1 cellular context compared by ENCODE assay signal in genomic region chr14:102499401-102500189, GRCh38.
TF ChIP-seq lines count a peak whose summit lies in the region.

No MANE protein-coding gene starts in this region.

TF ChIP-seq in GM12878, 131 proteins besides CTCF, POLR2A, EP300 and RAD21 (continued from another document):
- TF ChIP-seq ZBTB4 (CRISPR knock-in tag; IDR thresholded peaks at IDR 0.05) (no peak), RFX5 (IDR thresholded peaks at IDR 0.05; ENCODE audit: low read depth, low read length) (no peak), MEF2A (IDR thresholded peaks at IDR 0.05; ENCODE audit: insufficient read depth, low read depth, low read length) (no peak), TCF3 (IDR thresholded peaks at IDR 0.05; ENCODE audit: borderline replicate concordance, insufficient read depth, low read depth, low read length) (no peak), MTA3 (IDR thresholded peaks at IDR 0.05; ENCODE audit: borderline replicate concordance, low read length) (no peak), ZSCAN29 (IDR thresholded peaks at IDR 0.05) (no peak), RCOR1 (conservative IDR thresholded peaks at IDR 0.05; ENCODE audit: low read depth, low read length) (no peak), GATAD2B (conservative IDR thresholded peaks at IDR 0.05; ENCODE audit: low read depth) (no peak), PAX8 (IDR thresholded peaks at IDR 0.05) (no peak), ZNF274 (IDR thresholded peaks at IDR 0.05; ENCODE audit: insufficient read depth, insufficient read length) (no peak), NBN (IDR thresholded peaks at IDR 0.05) (no peak), STAT3 (IDR thresholded peaks at IDR 0.05; ENCODE audit: low read depth, low read length) (no peak), MLLT1 (IDR thresholded peaks at IDR 0.05) (no peak)
- TF ChIP-seq, protein P1, sequence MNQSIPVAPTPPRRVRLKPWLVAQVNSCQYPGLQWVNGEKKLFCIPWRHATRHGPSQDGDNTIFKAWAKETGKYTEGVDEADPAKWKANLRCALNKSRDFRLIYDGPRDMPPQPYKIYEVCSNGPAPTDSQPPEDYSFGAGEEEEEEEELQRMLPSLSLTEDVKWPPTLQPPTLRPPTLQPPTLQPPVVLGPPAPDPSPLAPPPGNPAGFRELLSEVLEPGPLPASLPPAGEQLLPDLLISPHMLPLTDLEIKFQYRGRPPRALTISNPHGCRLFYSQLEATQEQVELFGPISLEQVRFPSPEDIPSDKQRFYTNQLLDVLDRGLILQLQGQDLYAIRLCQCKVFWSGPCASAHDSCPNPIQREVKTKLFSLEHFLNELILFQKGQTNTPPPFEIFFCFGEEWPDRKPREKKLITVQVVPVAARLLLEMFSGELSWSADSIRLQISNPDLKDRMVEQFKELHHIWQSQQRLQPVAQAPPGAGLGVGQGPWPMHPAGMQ (IDR thresholded peaks at IDR 0.05; ENCODE audit: borderline replicate concordance): no peak
- TF ChIP-seq, protein P2, sequence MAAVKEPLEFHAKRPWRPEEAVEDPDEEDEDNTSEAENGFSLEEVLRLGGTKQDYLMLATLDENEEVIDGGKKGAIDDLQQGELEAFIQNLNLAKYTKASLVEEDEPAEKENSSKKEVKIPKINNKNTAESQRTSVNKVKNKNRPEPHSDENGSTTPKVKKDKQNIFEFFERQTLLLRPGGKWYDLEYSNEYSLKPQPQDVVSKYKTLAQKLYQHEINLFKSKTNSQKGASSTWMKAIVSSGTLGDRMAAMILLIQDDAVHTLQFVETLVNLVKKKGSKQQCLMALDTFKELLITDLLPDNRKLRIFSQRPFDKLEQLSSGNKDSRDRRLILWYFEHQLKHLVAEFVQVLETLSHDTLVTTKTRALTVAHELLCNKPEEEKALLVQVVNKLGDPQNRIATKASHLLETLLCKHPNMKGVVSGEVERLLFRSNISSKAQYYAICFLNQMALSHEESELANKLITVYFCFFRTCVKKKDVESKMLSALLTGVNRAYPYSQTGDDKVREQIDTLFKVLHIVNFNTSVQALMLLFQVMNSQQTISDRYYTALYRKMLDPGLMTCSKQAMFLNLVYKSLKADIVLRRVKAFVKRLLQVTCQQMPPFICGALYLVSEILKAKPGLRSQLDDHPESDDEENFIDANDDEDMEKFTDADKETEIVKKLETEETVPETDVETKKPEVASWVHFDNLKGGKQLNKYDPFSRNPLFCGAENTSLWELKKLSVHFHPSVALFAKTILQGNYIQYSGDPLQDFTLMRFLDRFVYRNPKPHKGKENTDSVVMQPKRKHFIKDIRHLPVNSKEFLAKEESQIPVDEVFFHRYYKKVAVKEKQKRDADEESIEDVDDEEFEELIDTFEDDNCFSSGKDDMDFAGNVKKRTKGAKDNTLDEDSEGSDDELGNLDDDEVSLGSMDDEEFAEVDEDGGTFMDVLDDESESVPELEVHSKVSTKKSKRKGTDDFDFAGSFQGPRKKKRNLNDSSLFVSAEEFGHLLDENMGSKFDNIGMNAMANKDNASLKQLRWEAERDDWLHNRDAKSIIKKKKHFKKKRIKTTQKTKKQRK (IDR thresholded peaks at IDR 0.05; ENCODE audit: low read depth, low read length): no peak
- TF ChIP-seq, protein P3, sequence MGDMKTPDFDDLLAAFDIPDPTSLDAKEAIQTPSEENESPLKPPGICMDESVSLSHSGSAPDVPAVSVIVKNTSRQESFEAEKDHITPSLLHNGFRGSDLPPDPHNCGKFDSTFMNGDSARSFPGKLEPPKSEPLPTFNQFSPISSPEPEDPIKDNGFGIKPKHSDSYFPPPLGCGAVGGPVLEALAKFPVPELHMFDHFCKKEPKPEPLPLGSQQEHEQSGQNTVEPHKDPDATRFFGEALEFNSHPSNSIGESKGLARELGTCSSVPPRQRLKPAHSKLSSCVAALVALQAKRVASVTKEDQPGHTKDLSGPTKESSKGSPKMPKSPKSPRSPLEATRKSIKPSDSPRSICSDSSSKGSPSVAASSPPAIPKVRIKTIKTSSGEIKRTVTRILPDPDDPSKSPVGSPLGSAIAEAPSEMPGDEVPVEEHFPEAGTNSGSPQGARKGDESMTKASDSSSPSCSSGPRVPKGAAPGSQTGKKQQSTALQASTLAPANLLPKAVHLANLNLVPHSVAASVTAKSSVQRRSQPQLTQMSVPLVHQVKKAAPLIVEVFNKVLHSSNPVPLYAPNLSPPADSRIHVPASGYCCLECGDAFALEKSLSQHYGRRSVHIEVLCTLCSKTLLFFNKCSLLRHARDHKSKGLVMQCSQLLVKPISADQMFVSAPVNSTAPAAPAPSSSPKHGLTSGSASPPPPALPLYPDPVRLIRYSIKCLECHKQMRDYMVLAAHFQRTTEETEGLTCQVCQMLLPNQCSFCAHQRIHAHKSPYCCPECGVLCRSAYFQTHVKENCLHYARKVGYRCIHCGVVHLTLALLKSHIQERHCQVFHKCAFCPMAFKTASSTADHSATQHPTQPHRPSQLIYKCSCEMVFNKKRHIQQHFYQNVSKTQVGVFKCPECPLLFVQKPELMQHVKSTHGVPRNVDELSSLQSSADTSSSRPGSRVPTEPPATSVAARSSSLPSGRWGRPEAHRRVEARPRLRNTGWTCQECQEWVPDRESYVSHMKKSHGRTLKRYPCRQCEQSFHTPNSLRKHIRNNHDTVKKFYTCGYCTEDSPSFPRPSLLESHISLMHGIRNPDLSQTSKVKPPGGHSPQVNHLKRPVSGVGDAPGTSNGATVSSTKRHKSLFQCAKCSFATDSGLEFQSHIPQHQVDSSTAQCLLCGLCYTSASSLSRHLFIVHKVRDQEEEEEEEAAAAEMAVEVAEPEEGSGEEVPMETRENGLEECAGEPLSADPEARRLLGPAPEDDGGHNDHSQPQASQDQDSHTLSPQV (IDR thresholded peaks at IDR 0.05): no peak
- TF ChIP-seq, protein P4, sequence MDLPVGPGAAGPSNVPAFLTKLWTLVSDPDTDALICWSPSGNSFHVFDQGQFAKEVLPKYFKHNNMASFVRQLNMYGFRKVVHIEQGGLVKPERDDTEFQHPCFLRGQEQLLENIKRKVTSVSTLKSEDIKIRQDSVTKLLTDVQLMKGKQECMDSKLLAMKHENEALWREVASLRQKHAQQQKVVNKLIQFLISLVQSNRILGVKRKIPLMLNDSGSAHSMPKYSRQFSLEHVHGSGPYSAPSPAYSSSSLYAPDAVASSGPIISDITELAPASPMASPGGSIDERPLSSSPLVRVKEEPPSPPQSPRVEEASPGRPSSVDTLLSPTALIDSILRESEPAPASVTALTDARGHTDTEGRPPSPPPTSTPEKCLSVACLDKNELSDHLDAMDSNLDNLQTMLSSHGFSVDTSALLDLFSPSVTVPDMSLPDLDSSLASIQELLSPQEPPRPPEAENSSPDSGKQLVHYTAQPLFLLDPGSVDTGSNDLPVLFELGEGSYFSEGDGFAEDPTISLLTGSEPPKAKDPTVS (IDR thresholded peaks at IDR 0.05; ENCODE audit: low read depth, low read length): no peak
- TF ChIP-seq, protein P5, sequence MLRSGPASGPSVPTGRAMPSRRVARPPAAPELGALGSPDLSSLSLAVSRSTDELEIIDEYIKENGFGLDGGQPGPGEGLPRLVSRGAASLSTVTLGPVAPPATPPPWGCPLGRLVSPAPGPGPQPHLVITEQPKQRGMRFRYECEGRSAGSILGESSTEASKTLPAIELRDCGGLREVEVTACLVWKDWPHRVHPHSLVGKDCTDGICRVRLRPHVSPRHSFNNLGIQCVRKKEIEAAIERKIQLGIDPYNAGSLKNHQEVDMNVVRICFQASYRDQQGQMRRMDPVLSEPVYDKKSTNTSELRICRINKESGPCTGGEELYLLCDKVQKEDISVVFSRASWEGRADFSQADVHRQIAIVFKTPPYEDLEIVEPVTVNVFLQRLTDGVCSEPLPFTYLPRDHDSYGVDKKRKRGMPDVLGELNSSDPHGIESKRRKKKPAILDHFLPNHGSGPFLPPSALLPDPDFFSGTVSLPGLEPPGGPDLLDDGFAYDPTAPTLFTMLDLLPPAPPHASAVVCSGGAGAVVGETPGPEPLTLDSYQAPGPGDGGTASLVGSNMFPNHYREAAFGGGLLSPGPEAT (IDR thresholded peaks at IDR 0.05; ENCODE audit: low read depth): no peak
